Comparison of ENCODE assay signal across 17 cellular contexts in genomic region chr14:102966681-102967505, GRCh38. TPM values are rescaled to one million over a fixed set of nuclear protein-coding genes. Genes with fewer than 3 reads are reported as not detected.
"Had no signal": no experiment of that assay in that cellular context is flagged by ENCODE, and none has a peak within 500 bp of the region (broad histone marks: within the 10 kb centered on the region; RNA-seq: fewer than 3 reads in every experiment).

No MANE protein-coding gene starts in this region.

- H3K9me3 ChIP-seq: breast epithelium, left ventricle myocardium inferior, mucosa of descending colon, right lobe of liver had no signal

- ATAC-seq: mucosa of descending colon; right lobe of liver; stimulated activated memory B cell treated with anti-CD40 and anti-IgM and Interleukin-4, amounts not matched to agents 10 μg/mL and 1 μg/mL and 100 μg/mL, for 72 hours had no signal

- H3K9me3 Mint-ChIP-seq: activated CD4-positive, alpha-beta T cell treated with anti-CD3 and anti-CD28 coated beads, Interleukin-2, amount 10 ng/mL, durations not matched to agents 7 days and 5 days; activated naive CD8-positive, alpha-beta T cell treated with anti-CD3 and anti-CD28 coated beads for 36 hours; activated T-helper 1 cell treated with anti-CD3 and anti-CD28 coated beads, Interleukin-12 subunit alpha, Interleukin-12 subunit beta, Interleukin-2, Interleukin-4 antibody, amounts not matched to agents 30 ng/mL and 10 ng/mL and 1 ng/mL, durations not matched to agents 14 hours and 24 hours and 36 hours; memory B cell; nephron; stimulated activated memory B cell treated with anti-CD40 and anti-IgM and Interleukin-4, amounts not matched to agents 10 μg/mL and 1 μg/mL and 100 μg/mL, for 72 hours; T-helper 2 cell treated with Interferon-gamma antibody and Interleukin-4, amounts not matched to agents 5 μg/mL and 100 μg/mL, for 36 hours; type B pancreatic cell had no signal

- H3K4me1 Mint-ChIP-seq: activated CD4-positive, alpha-beta T cell treated with anti-CD3 and anti-CD28 coated beads, Interleukin-2, amount 10 ng/mL, durations not matched to agents 7 days and 5 days; activated naive CD8-positive, alpha-beta T cell treated with anti-CD3 and anti-CD28 coated beads for 36 hours; memory B cell; stimulated activated memory B cell treated with anti-CD40 and anti-IgM and Interleukin-4, amounts not matched to agents 10 μg/mL and 1 μg/mL and 100 μg/mL, for 72 hours had no signal

- H3K27me3 Mint-ChIP-seq: activated CD4-positive, alpha-beta T cell treated with anti-CD3 and anti-CD28 coated beads, Interleukin-2, amount 10 ng/mL, durations not matched to agents 7 days and 5 days; activated naive CD8-positive, alpha-beta T cell treated with anti-CD3 and anti-CD28 coated beads for 36 hours; memory B cell; stimulated activated memory B cell treated with anti-CD40 and anti-IgM and Interleukin-4, amounts not matched to agents 10 μg/mL and 1 μg/mL and 100 μg/mL, for 72 hours; type B pancreatic cell had no signal

- FAIRE-seq: keratinocyte had no signal

- DNase-seq: activated CD4-positive, alpha-beta T cell treated with anti-CD3 and anti-CD28 coated beads, Interleukin-2, amount 10 ng/mL, durations not matched to agents 7 days and 5 days; activated CD4-positive, CD25-positive, alpha-beta regulatory T cell; activated naive CD8-positive, alpha-beta T cell treated with anti-CD3 and anti-CD28 coated beads for 36 hours; hippocampal formation; left ventricle myocardium inferior; mucosa of descending colon; occipital lobe; right lobe of liver; stimulated activated CD4-positive, alpha-beta T cell treated with anti-CD3 and anti-CD28 coated beads, Interleukin-2, amount 100 ng/mL, for 48 hours had no signal

- H3K4me1 ChIP-seq: breast epithelium, left ventricle myocardium inferior, right lobe of liver had no signal

- H3K36me3 Mint-ChIP-seq: activated naive CD8-positive, alpha-beta T cell treated with anti-CD3 and anti-CD28 coated beads for 36 hours had no signal

- H3K4me3 ChIP-seq: breast epithelium, left ventricle myocardium inferior, mucosa of descending colon, right lobe of liver had no signal

- H3K27ac Mint-ChIP-seq: activated CD4-positive, alpha-beta T cell treated with anti-CD3 and anti-CD28 coated beads, Interleukin-2, amount 10 ng/mL, durations not matched to agents 7 days and 5 days; activated naive CD8-positive, alpha-beta T cell treated with anti-CD3 and anti-CD28 coated beads for 36 hours; activated T-helper 1 cell treated with anti-CD3 and anti-CD28 coated beads, Interleukin-12 subunit alpha, Interleukin-12 subunit beta, Interleukin-2, Interleukin-4 antibody, amounts not matched to agents 30 ng/mL and 10 ng/mL and 1 ng/mL, durations not matched to agents 14 hours and 24 hours and 36 hours; memory B cell; stimulated activated memory B cell treated with anti-CD40 and anti-IgM and Interleukin-4, amounts not matched to agents 10 μg/mL and 1 μg/mL and 100 μg/mL, for 72 hours; T-helper 2 cell treated with Interferon-gamma antibody and Interleukin-4, amounts not matched to agents 5 μg/mL and 100 μg/mL, for 36 hours; type B pancreatic cell had no signal

- H3K4me3 Mint-ChIP-seq: activated CD4-positive, alpha-beta T cell treated with anti-CD3 and anti-CD28 coated beads, Interleukin-2, amount 10 ng/mL, durations not matched to agents 7 days and 5 days; activated naive CD8-positive, alpha-beta T cell treated with anti-CD3 and anti-CD28 coated beads for 36 hours; activated T-helper 1 cell treated with anti-CD3 and anti-CD28 coated beads, Interleukin-12 subunit alpha, Interleukin-12 subunit beta, Interleukin-2, Interleukin-4 antibody, amounts not matched to agents 30 ng/mL and 10 ng/mL and 1 ng/mL, durations not matched to agents 14 hours and 24 hours and 36 hours; memory B cell; nephron; stimulated activated memory B cell treated with anti-CD40 and anti-IgM and Interleukin-4, amounts not matched to agents 10 μg/mL and 1 μg/mL and 100 μg/mL, for 72 hours; T-helper 2 cell treated with Interferon-gamma antibody and Interleukin-4, amounts not matched to agents 5 μg/mL and 100 μg/mL, for 36 hours; type B pancreatic cell had no signal

- H3K27ac ChIP-seq: breast epithelium, left ventricle myocardium inferior, right lobe of liver had no signal

RNA-seq across cellular contexts. Expression of gene AMN, which starts 44.4 kb away (rescaled TPM):
- total RNA-seq: left ventricle myocardium inferior, occipital lobe had no signal
